ENCODE assay signal across 2 cellular contexts in genomic region chr14:20836668-20837338, GRCh38.
TF ChIP-seq lines count a peak whose summit lies in the region.

No MANE protein-coding gene starts in this region.

TF ChIP-seq in HCT116, 20 proteins besides CTCF, POLR2A, EP300 and RAD21:
- TF ChIP-seq TCF7L2 (IDR thresholded peaks at IDR 0.05; ENCODE audit: borderline replicate concordance, extremely low read depth, insufficient read depth, insufficient read length): no peak
- TF ChIP-seq ELF1 (IDR thresholded peaks at IDR 0.05; ENCODE audit: borderline replicate concordance, low read depth): no peak
- TF ChIP-seq SIN3A (IDR thresholded peaks at IDR 0.05; ENCODE audit: low read depth): no peak
- TF ChIP-seq EZH2phosphoT487 (IDR thresholded peaks at IDR 0.05; ENCODE audit: borderline replicate concordance): no peak
- TF ChIP-seq FOSL1 (IDR thresholded peaks at IDR 0.05; ENCODE audit: low read depth): no peak

TF ChIP-seq in liver, 16 proteins besides CTCF, POLR2A, EP300 and RAD21:
- no peak for TF ChIP-seq YY1 (IDR thresholded peaks at IDR 0.05)
- no peak for TF ChIP-seq FOXA1 (IDR thresholded peaks at IDR 0.05)
- no peak for TF ChIP-seq RXRA (IDR thresholded peaks at IDR 0.05)
- TF ChIP-seq ATF3 (IDR thresholded peaks at IDR 0.05): no peak
- no peak for TF ChIP-seq FOXA2 (IDR thresholded peaks at IDR 0.05)
- no peak for TF ChIP-seq MAX (IDR thresholded peaks at IDR 0.05)
- TF ChIP-seq ZBTB33 (IDR thresholded peaks at IDR 0.05): no peak
- no peak for TF ChIP-seq HNF4A (conservative IDR thresholded peaks at IDR 0.05)
- TF ChIP-seq EGR1 (IDR thresholded peaks at IDR 0.05; ENCODE audit: low read depth in 2 of 2): no peak
- TF ChIP-seq TAF1 (conservative IDR thresholded peaks at IDR 0.05): no peak
- TF ChIP-seq JUND (IDR thresholded peaks at IDR 0.05): no peak
